25 cellular contexts compared by ENCODE assay signal in genomic region chr11:128359515-128359914, GRCh38.
DNase-seq lines count a peak whose midpoint lies in the region; ATAC-seq and TF ChIP-seq lines count a peak whose summit lies in the region.
"Had no signal": no experiment of that assay in that cellular context is flagged by ENCODE, and none has a peak within 500 bp of the region (broad histone marks: within the 10 kb centered on the region; RNA-seq: fewer than 3 reads in every experiment).

No MANE protein-coding gene starts in this region.

- TF ChIP-seq CTCF in fibroblast of lung (conservative IDR thresholded peaks at IDR 0.05 in 1 of 2, IDR thresholded peaks at IDR 0.05 in 1 of 2; ENCODE audit: low read depth in 1 of 2, low read length in 2 of 2) = no peak
- no peak for TF ChIP-seq CTCF in BE2C (IDR thresholded peaks at IDR 0.05; ENCODE audit: low read depth, low read length)

- H3K4me1 ChIP-seq in fibroblast of lung (ENCODE audit: control insufficient read depth, extremely low read depth, insufficient read depth, low read length) = peaks cover 22% of the 10 kb centered on the region
- peaks cover 28% of the 10 kb centered on the region for H3K4me1 ChIP-seq in BE2C

- H4K20me1 ChIP-seq in fibroblast of lung (ENCODE audit: control insufficient read depth, extremely low read depth, insufficient read depth, low read length) = no peaks in the 10 kb centered on the region

- intact Hi-C loops in left ventricle myocardium superior (cut with micrococcal nuclease) = no loop called here
- intact Hi-C loops in cardiac septum (cut with DNase I) = loop anchor here (5.0 kb wide), 1 partner anchor 33 kb away; no protein-coding TSS in a partner anchor

- H3K9me3 ChIP-seq in fibroblast of lung (ENCODE audit: control insufficient read depth, insufficient read depth, low read depth, low read length) (no peaks in the 10 kb centered on the region), BE2C (no peaks in the 10 kb centered on the region)
- H3K9me3 ChIP-seq: spleen, tibial artery had no signal

- H3K9me3 Mint-ChIP-seq in activated naive CD4-positive, alpha-beta T cell treated with anti-CD3 and anti-CD28 coated beads, Interleukin-2, amount 50 U/mL, for 72 hours = peaks cover 0 to 4% of the 10 kb centered on the region in 2 donors
- H3K9me3 Mint-ChIP-seq: activated CD4-positive, alpha-beta memory T cell treated with anti-CD3 and anti-CD28 coated beads for 36 hours; CD4-positive, CD25-positive, alpha-beta regulatory T cell; H9; stimulated activated naive CD8-positive, alpha-beta T cell treated with anti-CD3 and anti-CD28 coated beads, Interleukin-15, Interleukin-2, amounts not matched to agents 100 ng/mL and 50 ng/mL, for 24 hours had no signal

- no peaks in the 10 kb centered on the region for H3K36me3 Mint-ChIP-seq in activated naive CD4-positive, alpha-beta T cell treated with anti-CD3 and anti-CD28 coated beads, Interleukin-2, amount 50 U/mL, for 72 hours
- H3K36me3 Mint-ChIP-seq: activated CD4-positive, alpha-beta memory T cell treated with anti-CD3 and anti-CD28 coated beads for 36 hours; CD4-positive, CD25-positive, alpha-beta regulatory T cell had no signal

- DNase-seq in left ventricle myocardium superior (no peak), cardiac septum (ENCODE audit: low spot score) (no peak), RPMI7951 (ENCODE audit: low read depth) (peak; percentile 62), fibroblast of lung (ENCODE audit: low read depth in 2 of 2) (peak; percentile 46 to 50), HK-2 (ENCODE audit: unreplicated experiment) (no peak), BE2C (no peak)
- DNase-seq in activated naive CD4-positive, alpha-beta T cell treated with anti-CD3 and anti-CD28 coated beads, Interleukin-2, amount 50 U/mL, for 72 hours (ENCODE audit: low spot score in 2 of 2) = no peak
- DNase-seq: activated CD4-positive, alpha-beta memory T cell treated with anti-CD3 and anti-CD28 coated beads for 36 hours; activated gamma-delta T cell; activated T-cell treated with anti-CD3 and anti-CD28 coated beads for 4 hours; amygdala; caudate nucleus; CD4-positive, CD25-positive, alpha-beta regulatory T cell; DMS 273 treated with DMSO at 0.1 percent for 48 hours; dorsolateral prefrontal cortex; H9; mesenchymal stem cell; NCI-H1930; NCI-H226; NCI-H748 treated with DMSO at 0.1 percent for 48 hours; spleen; stimulated activated CD4-positive, alpha-beta T cell treated with anti-CD3 and anti-CD28 coated beads, Interleukin-4, amount 100 ng/mL, for 1 hour; tibial artery had no signal

- no peak overlapping the region for H2AFZ ChIP-seq in fibroblast of lung (ENCODE audit: low read length)

- no peaks in the 10 kb centered on the region for H3K36me3 ChIP-seq in fibroblast of lung (ENCODE audit: control insufficient read depth, insufficient read depth, low read length)
- no peaks in the 10 kb centered on the region for H3K36me3 ChIP-seq in BE2C
- H3K36me3 ChIP-seq: spleen, tibial artery had no signal

- no peaks in the 10 kb centered on the region for H3K79me2 ChIP-seq in fibroblast of lung (ENCODE audit: control insufficient read depth, insufficient read depth, low read length)

- ATAC-seq in left ventricle myocardium superior (peak; percentile 51), GM18858 (IDR thresholded peaks at IDR 0.05; ENCODE audit: unreplicated experiment) (no peak)
- ATAC-seq in activated naive CD4-positive, alpha-beta T cell treated with anti-CD3 and anti-CD28 coated beads, Interleukin-2, amount 50 U/mL, for 72 hours = no peak

- H3K4me3 ChIP-seq in fibroblast of lung (replicated peaks in 1 of 4; ENCODE audit: control extremely low read depth in 1 of 4, insufficient read depth in 1 of 4, low read depth in 3 of 4, low read length in 4 of 4) (no peak overlapping the region), BE2C (ENCODE audit: low read depth, low read length) (no peak overlapping the region)
- H3K4me3 ChIP-seq: dorsolateral prefrontal cortex, spleen, tibial artery had no signal

- no peak overlapping the region for H3K27ac Mint-ChIP-seq in activated naive CD4-positive, alpha-beta T cell treated with anti-CD3 and anti-CD28 coated beads, Interleukin-2, amount 50 U/mL, for 72 hours
- H3K27ac Mint-ChIP-seq: activated CD4-positive, alpha-beta memory T cell treated with anti-CD3 and anti-CD28 coated beads for 36 hours; H9; stimulated activated naive CD8-positive, alpha-beta T cell treated with anti-CD3 and anti-CD28 coated beads, Interleukin-15, Interleukin-2, amounts not matched to agents 100 ng/mL and 50 ng/mL, for 24 hours had no signal

- no peak overlapping the region for H3K27ac ChIP-seq in fibroblast of lung (ENCODE audit: insufficient read depth, low read length)
- H3K27ac ChIP-seq: dorsolateral prefrontal cortex had no signal

- no peak overlapping the region for H3K9ac ChIP-seq in fibroblast of lung (ENCODE audit: insufficient read depth, low read length)

- peak overlapping the region; percentile 27 for H3K4me2 ChIP-seq in fibroblast of lung (ENCODE audit: extremely low read depth, insufficient read depth, low read length)

- no peaks in the 10 kb centered on the region for H3K27me3 ChIP-seq in fibroblast of lung (ENCODE audit: control insufficient read depth, insufficient read depth, low read length)
- H3K27me3 ChIP-seq in BE2C = no peaks in the 10 kb centered on the region
- H3K27me3 ChIP-seq: spleen, tibial artery had no signal

Comparison
In these comparisons a context has a peak if more than half of its experiments do, and no peak if none do; other contexts are left out.
1. DNase-seq: peak in RPMI7951 (single experiment) and fibroblast of lung (2 of 2); none in left ventricle myocardium superior (single experiment), cardiac septum (single experiment), activated naive CD4-positive, alpha-beta T cell treated with anti-CD3 and anti-CD28 coated beads, Interleukin-2, amount 50 U/mL, for 72 hours (0 of 2), HK-2 (single experiment) and BE2C (single experiment).